Comparison of ENCODE assay signal across 8 cellular contexts in genomic region chr7:27183682-27184341, GRCh38. TPM values are rescaled to one million over a fixed set of nuclear protein-coding genes. Genes with fewer than 3 reads are reported as not detected.
DNase-seq lines count a peak whose midpoint lies in the region; FAIRE-seq and TF ChIP-seq lines count a peak whose summit lies in the region.

No MANE protein-coding gene starts in this region.

- H3K4me1 Mint-ChIP-seq in activated CD4-positive, alpha-beta memory T cell treated with anti-CD3 and anti-CD28 coated beads, Interleukin-2, amount 10 ng/mL, durations not matched to agents 7 days and 5 days = peaks cover 33% of the 10 kb centered on the region

- peak overlapping the region; percentile 27 for H3K4me3 Mint-ChIP-seq in activated CD4-positive, alpha-beta memory T cell treated with anti-CD3 and anti-CD28 coated beads, Interleukin-2, amount 10 ng/mL, durations not matched to agents 7 days and 5 days

- H3K27me3 Mint-ChIP-seq in activated CD4-positive, alpha-beta memory T cell treated with anti-CD3 and anti-CD28 coated beads, Interleukin-2, amount 10 ng/mL, durations not matched to agents 7 days and 5 days = peaks cover 84% of the 10 kb centered on the region

- intact Hi-C loops in lower leg skin (cut with DNase I; ENCODE audit: low total_unique reads) (no loop called here), uterus (cut with DNase I; ENCODE audit: low total_unique reads) (loop anchor here (5.0 kb wide), 1 partner anchor 1327 kb away; no protein-coding TSS in a partner anchor)

- TF ChIP-seq CTCF in lower leg skin (IDR thresholded peaks at IDR 0.05) (no peak), uterus (IDR thresholded peaks at IDR 0.05) (no peak)

- no peaks in the 10 kb centered on the region for H3K36me3 ChIP-seq in uterus

- peaks cover 5% of the 10 kb centered on the region for H3K36me3 Mint-ChIP-seq in activated CD4-positive, alpha-beta memory T cell treated with anti-CD3 and anti-CD28 coated beads, Interleukin-2, amount 10 ng/mL, durations not matched to agents 7 days and 5 days (ENCODE audit: low read depth)

- no peaks in the 10 kb centered on the region for H3K9me3 ChIP-seq in uterus

- no peak for FAIRE-seq in GM19239 (lab: Jason Lieb, UNC)

- TF ChIP-seq POLR2A in lower leg skin (IDR thresholded peaks at IDR 0.05) (no peak), uterus (IDR thresholded peaks at IDR 0.05) (no peak)

- peak; percentile 17 for DNase-seq in stimulated activated CD4-positive, alpha-beta T cell treated with anti-CD3 and anti-CD28 coated beads, Interleukin-15, amount 100 ng/mL, for 24 hours
- DNase-seq in stimulated activated CD4-positive, alpha-beta T cell treated with anti-CD3 and anti-CD28 coated beads, Interleukin-4, amount 100 ng/mL, for 24 hours = no peak
- DNase-seq in activated CD4-positive, alpha-beta memory T cell treated with anti-CD3 and anti-CD28 coated beads, Interleukin-2, amount 10 ng/mL, durations not matched to agents 7 days and 5 days = no peak
- DNase-seq in lower leg skin (ENCODE audit: low spot score in 2 of 2) (peak; percentile 22 to 78), uterus (peak; percentile 19 to 22), GM19239 (ENCODE audit: insufficient read length, low spot score) (no peak), NCI-H2029 (lab: John Stamatoyannopoulos, UW) (no peak), SHP77 (lab: John Stamatoyannopoulos, UW) (no peak)

- POLR2A ChIA-PET in activated CD4-positive, alpha-beta memory T cell treated with anti-CD3 and anti-CD28 coated beads, Interleukin-2, amount 10 ng/mL, durations not matched to agents 7 days and 5 days (lab: Charles Lee) = interaction anchor here (1.2 kb wide), 1 partner anchor 33 kb away, joined by 3 read pairs; no protein-coding TSS in a partner anchor

- no peaks in the 10 kb centered on the region for H3K4me1 ChIP-seq in uterus

- no peaks in the 10 kb centered on the region for H3K27me3 ChIP-seq in uterus

- H3K4me3 ChIP-seq in lower leg skin (ENCODE audit: low read depth, poor library complexity, severe bottlenecking) (peak overlapping the region; percentile 41), uterus (peak overlapping the region; percentile 56 to 79)

- peak overlapping the region; percentile 48 for H3K27ac Mint-ChIP-seq in activated CD4-positive, alpha-beta memory T cell treated with anti-CD3 and anti-CD28 coated beads, Interleukin-2, amount 10 ng/mL, durations not matched to agents 7 days and 5 days

- CTCF ChIA-PET in activated CD4-positive, alpha-beta memory T cell treated with anti-CD3 and anti-CD28 coated beads, Interleukin-2, amount 10 ng/mL, durations not matched to agents 7 days and 5 days (lab: Charles Lee) = interaction anchor here (1.6 to 4.7 kb wide), 3 partner anchors 12 to 23 kb away, joined by 4 to 26 read pairs (median 10); no protein-coding TSS in a partner anchor

- H3K9me3 Mint-ChIP-seq in activated CD4-positive, alpha-beta memory T cell treated with anti-CD3 and anti-CD28 coated beads, Interleukin-2, amount 10 ng/mL, durations not matched to agents 7 days and 5 days = no peaks in the 10 kb centered on the region

- peak overlapping the region; percentile 94 to 96 for H3K27ac ChIP-seq in uterus

- whole genome bisulfite sequencing in lower leg skin, 2 donors = 2% methylated on average over 30 of the region's 30 CpGs

RNA-seq across cellular contexts. Expression of gene HOXA11, which starts 1.2 kb away (rescaled TPM):
- total RNA-seq in activated CD4-positive, alpha-beta memory T cell treated with anti-CD3 and anti-CD28 coated beads, Interleukin-2, amount 10 ng/mL, durations not matched to agents 7 days and 5 days = not detected
- total RNA-seq in lower leg skin = 1 to 10 TPM in 2 of 4 donors, under 1 TPM in 1, not detected in 1; 0.27 to 1.4 (median 1.0) TPM
- 10 to 100 TPM; 32.4 to 82.0 (median 57.8) TPM for total RNA-seq in uterus

RNA-seq across cellular contexts. Expression of gene HOXA10, which starts 9.7 kb away (rescaled TPM):
- total RNA-seq in activated CD4-positive, alpha-beta memory T cell treated with anti-CD3 and anti-CD28 coated beads, Interleukin-2, amount 10 ng/mL, durations not matched to agents 7 days and 5 days = not detected
- total RNA-seq in lower leg skin (10 to 100 TPM in 1 of 4 donors, 1 to 10 TPM in 3; 4.9 to 11.2 (median 6.7) TPM), uterus (100 to 1,000 TPM in 1 of 4 donors, 10 to 100 TPM in 3; 50.0 to 114 (median 69.0) TPM)

RNA-seq across cellular contexts. Expression of gene HOXA13, which starts 16.1 kb away (rescaled TPM):
- total RNA-seq in activated CD4-positive, alpha-beta memory T cell treated with anti-CD3 and anti-CD28 coated beads, Interleukin-2, amount 10 ng/mL, durations not matched to agents 7 days and 5 days = not detected
- total RNA-seq in lower leg skin (under 1 TPM; 0.11 to 0.54 (median 0.27) TPM), uterus (10 to 100 TPM in 1 of 4 donors, 1 to 10 TPM in 1, under 1 TPM in 2; 0.40 to 27.5 (median 1.1) TPM)

RNA-seq across cellular contexts. Expression of gene HOXA9, which starts 18.5 kb away (rescaled TPM):
- not detected for total RNA-seq in activated CD4-positive, alpha-beta memory T cell treated with anti-CD3 and anti-CD28 coated beads, Interleukin-2, amount 10 ng/mL, durations not matched to agents 7 days and 5 days
- total RNA-seq in lower leg skin = 10 to 100 TPM; 43.1 to 50.1 (median 46.9) TPM
- total RNA-seq in uterus = 10 to 100 TPM in 3 of 4 donors, 1 to 10 TPM in 1; 2.3 to 26.4 (median 22.4) TPM

RNA-seq across cellular contexts. Expression of gene HOXA7, which starts 27.3 kb away (rescaled TPM):
- not detected for total RNA-seq in activated CD4-positive, alpha-beta memory T cell treated with anti-CD3 and anti-CD28 coated beads, Interleukin-2, amount 10 ng/mL, durations not matched to agents 7 days and 5 days
- 10 to 100 TPM; 10.0 to 26.1 (median 18.1) TPM for total RNA-seq in lower leg skin
- 1 to 10 TPM in 3 of 4 donors, under 1 TPM in 1; 0.26 to 9.1 (median 5.2) TPM for total RNA-seq in uterus

Comparison
In these comparisons a context has a peak if more than half of its experiments do, and no peak if none do; other contexts are left out.
1. DNase-seq: peak in stimulated activated CD4-positive, alpha-beta T cell treated with anti-CD3 and anti-CD28 coated beads, Interleukin-15, amount 100 ng/mL, for 24 hours (single experiment), lower leg skin (2 of 2) and uterus (2 of 2); none in stimulated activated CD4-positive, alpha-beta T cell treated with anti-CD3 and anti-CD28 coated beads, Interleukin-4, amount 100 ng/mL, for 24 hours (single experiment), activated CD4-positive, alpha-beta memory T cell treated with anti-CD3 and anti-CD28 coated beads, Interleukin-2, amount 10 ng/mL, durations not matched to agents 7 days and 5 days (single experiment), GM19239 (single experiment), NCI-H2029 (single experiment) and SHP77 (0 of 2).
2. RNA of gene HOXA11, which starts 1.2 kb away (total RNA-seq): 32.4 to 82.0 TPM in uterus; 0.27 to 1.4 TPM in lower leg skin and not detected in activated CD4-positive, alpha-beta memory T cell treated with anti-CD3 and anti-CD28 coated beads, Interleukin-2, amount 10 ng/mL, durations not matched to agents 7 days and 5 days; every median in the first group is over 10 times any median in the second.
3. RNA of gene HOXA10, which starts 9.7 kb away (total RNA-seq): 50.0 to 114 TPM in uterus and 4.9 to 11.2 TPM in lower leg skin; not detected in activated CD4-positive, alpha-beta memory T cell treated with anti-CD3 and anti-CD28 coated beads, Interleukin-2, amount 10 ng/mL, durations not matched to agents 7 days and 5 days; every median in the first group is over 4 times any median in the second.